ENCODE assay signal across 18 cellular contexts in the genomic region with DNA sequence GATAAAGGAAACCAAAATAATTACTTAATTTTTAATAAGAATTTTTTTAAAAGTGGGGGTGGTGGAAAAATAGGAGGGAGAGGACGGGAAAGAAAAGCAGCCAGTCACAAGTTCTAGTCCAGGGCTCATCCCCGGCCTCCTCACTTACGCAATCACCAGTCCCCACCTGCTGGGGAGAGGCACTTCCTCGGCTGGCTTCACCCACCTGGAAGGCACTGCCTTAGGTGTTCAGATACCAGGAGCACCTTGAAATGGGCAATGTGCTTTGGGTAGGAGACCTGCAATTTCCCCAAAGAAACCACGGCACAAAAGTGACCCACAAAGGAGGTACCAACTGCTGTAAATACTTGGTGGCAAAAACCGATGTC.
"Had no signal": no experiment of that assay in that cellular context is flagged by ENCODE, and none has a peak within 500 bp of the region (broad histone marks: within the 10 kb centered on the region; RNA-seq: fewer than 3 reads in every experiment).

No MANE protein-coding gene starts in this region.

- H3K36me3 Mint-ChIP-seq: natural killer cell had no signal

- H3K4me3 Mint-ChIP-seq: activated CD4-positive, alpha-beta T cell treated with anti-CD3 and anti-CD28 coated beads, Interleukin-2, amount 10 ng/mL, durations not matched to agents 7 days and 5 days; effector memory CD8-positive, alpha-beta T cell; natural killer cell; T-cell had no signal

- H3K4me3 ChIP-seq: cardiac muscle cell, esophagus squamous epithelium, hepatocyte, lower lobe of right lung, pancreas, smooth muscle cell, thyroid gland had no signal

- DNase-seq: activated CD4-positive, alpha-beta T cell treated with anti-CD3 and anti-CD28 coated beads, Interleukin-2, amount 10 ng/mL, durations not matched to agents 7 days and 5 days; activated CD4-positive, CD25-positive, alpha-beta regulatory T cell; activated gamma-delta T cell; amygdala; effector memory CD8-positive, alpha-beta T cell; esophagus squamous epithelium; lower lobe of right lung; natural killer cell; pancreas; stimulated activated CD4-positive, alpha-beta T cell treated with anti-CD3 and anti-CD28 coated beads, Interleukin-4, amount 100 ng/mL, for 1 hour; T-cell; T-helper 9 cell; thyroid gland had no signal

- H3K9me3 Mint-ChIP-seq: activated CD4-positive, alpha-beta T cell treated with anti-CD3 and anti-CD28 coated beads, Interleukin-2, amount 10 ng/mL, durations not matched to agents 7 days and 5 days; activated naive CD8-positive, alpha-beta T cell treated with anti-CD3 and anti-CD28 coated beads for 36 hours; activated T-cell treated with anti-CD3 and anti-CD28 coated beads, Interleukin-2, amount 50 U/mL, for 72 hours; effector memory CD8-positive, alpha-beta T cell; natural killer cell; T-cell had no signal

- H3K4me1 ChIP-seq: pancreas had no signal

- H3K27me3 Mint-ChIP-seq: activated CD4-positive, alpha-beta T cell treated with anti-CD3 and anti-CD28 coated beads, Interleukin-2, amount 10 ng/mL, durations not matched to agents 7 days and 5 days; effector memory CD8-positive, alpha-beta T cell had no signal

- H3K4me2 ChIP-seq: hepatocyte, smooth muscle cell had no signal

- H3K27ac Mint-ChIP-seq: activated CD4-positive, alpha-beta T cell treated with anti-CD3 and anti-CD28 coated beads, Interleukin-2, amount 10 ng/mL, durations not matched to agents 7 days and 5 days; natural killer cell; T-cell had no signal

- H3K27me3 ChIP-seq: cardiac muscle cell, esophagus squamous epithelium, hepatocyte, pancreas, thyroid gland had no signal

- H3K27ac ChIP-seq: cardiac muscle cell, esophagus squamous epithelium, hepatocyte, lower lobe of right lung, pancreas, thyroid gland had no signal

- ATAC-seq: effector memory CD8-positive, alpha-beta T cell; lower lobe of right lung; natural killer cell; pancreas; T-cell had no signal

- H3K9me3 ChIP-seq: esophagus squamous epithelium, lower lobe of right lung, pancreas, thyroid gland had no signal

- H2AFZ ChIP-seq: hepatocyte had no signal

- H3K36me3 ChIP-seq: cardiac muscle cell, esophagus squamous epithelium, lower lobe of right lung, pancreas, thyroid gland had no signal
